In the genomic region with DNA sequence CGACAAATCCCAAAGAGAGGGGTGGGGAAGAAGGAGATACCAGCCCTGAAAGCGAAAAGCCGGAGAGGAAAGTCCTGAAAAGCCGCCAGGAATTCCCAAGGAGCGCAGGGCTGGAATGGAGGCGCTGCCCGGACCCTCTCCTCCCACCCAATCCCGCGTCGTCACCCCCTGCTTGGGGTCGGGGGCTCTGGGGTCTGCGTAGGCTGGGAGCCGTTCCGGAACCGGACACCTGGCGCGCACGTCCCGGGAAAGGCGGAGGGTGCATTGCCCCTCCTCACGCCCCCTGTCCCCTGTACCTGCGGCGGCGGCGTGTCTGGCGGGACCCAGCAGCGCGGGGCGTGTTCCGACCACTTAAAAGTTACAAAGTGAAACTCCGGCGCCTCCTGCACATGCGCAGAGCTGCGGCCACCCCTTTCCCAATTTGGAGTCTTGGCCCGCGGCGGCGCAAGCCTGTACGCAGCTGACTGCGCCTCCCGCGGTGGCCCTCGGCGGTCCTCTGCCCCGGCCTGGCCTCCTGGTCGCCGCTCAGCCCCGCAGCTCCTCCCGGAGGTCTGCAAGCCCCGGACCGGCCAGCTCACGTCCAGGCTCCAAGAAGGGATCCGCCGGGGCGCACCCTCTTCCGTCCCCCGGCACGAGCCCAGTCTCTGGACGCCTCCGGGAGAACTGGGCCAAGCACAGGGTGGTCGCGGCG, we compare ENCODE assay signal across 8 cellular contexts. TPM values are rescaled to one million over a fixed set of nuclear protein-coding genes. Genes with fewer than 3 reads are reported as not detected.
DNase-seq lines count a peak whose midpoint lies in the region; ATAC-seq and TF ChIP-seq lines count a peak whose summit lies in the region.

Gene TMEM63A, minus strand, starts transcription at position 373 of the 691 bp plus-strand sequence. CDS start 4,800 bp downstream, outside the sequence.

- intact Hi-C loops in heart left ventricle (cut with DNase I), result loop anchor here in 4 of 10 donors (1.0 to 5.0 kb wide), 5 partner anchors 29 to 71 kb away; partner anchors contain the start of genes PYCR2 (in 3 of the 4) and EPHX1 (in 2 of the 4)

- H3K36me3 ChIP-seq in adipocyte (ENCODE audit: control insufficient read depth, insufficient read depth, low read length, severe bottlenecking) (peaks cover 2% of the 10 kb centered on the region), heart left ventricle (peaks cover 0 to 6% (median under 1%) of the 10 kb centered on the region in 9 donors)

- peaks cover 11% of the 10 kb centered on the region for H3K36me3 Mint-ChIP-seq in progenitor cell of endocrine pancreas (ENCODE audit: insufficient read depth)

- H3K4me1 ChIP-seq in adipocyte (ENCODE audit: control insufficient read depth, insufficient read depth, low read length) (peaks cover 52% of the 10 kb centered on the region), heart left ventricle (peaks cover 6 to 56% (median 48%) of the 10 kb centered on the region in 12 donors)

- TF ChIP-seq POLR2A in heart left ventricle (IDR thresholded peaks at IDR 0.05), result peak in 1 of 2 donors; percentile 81

- DNase-seq in DMS53 treated with DMSO at 0.1 percent for 48 hours (lab: John Stamatoyannopoulos, UW; ENCODE audit: unreplicated experiment), result peak; percentile 46
- peak; percentile 98 for DNase-seq in GM20000 (ENCODE audit: low spot score)
- peak; percentile 88 for DNase-seq in HT-29 (ENCODE audit: low spot score)
- peak; percentile 84 for DNase-seq in SW480 (ENCODE audit: low spot score)
- peak; percentile 95 for DNase-seq in adipocyte (ENCODE audit: low read depth)
- DNase-seq in heart left ventricle, result peak; percentile 94 to 98 (median 96)
- peak; percentile 90 for DNase-seq in progenitor cell of endocrine pancreas (ENCODE audit: low spot score, unreplicated experiment)
- DNase-seq in ureter (ENCODE audit: low spot score), result peak; percentile 95

- peak; percentile 85 to 93 (median 92) for ATAC-seq in heart left ventricle

- peak within 1 kb of the TSS; percentile 98 for H3K27ac Mint-ChIP-seq in progenitor cell of endocrine pancreas

- WGBS in heart left ventricle, 4 donors, result 0 to 1% (median 0%) methylated on average over 27 to 63 of the region's 63 CpGs

- peak within 1 kb of the TSS; percentile 88 for H3K4me3 Mint-ChIP-seq in progenitor cell of endocrine pancreas (ENCODE audit: low read depth)

- H3K9me3 ChIP-seq in adipocyte (ENCODE audit: control insufficient read depth, low read length), result no peaks in the 10 kb centered on the region
- H3K9me3 ChIP-seq in heart left ventricle, result no peaks in the 10 kb centered on the region

- peak; percentile 40 for TF ChIP-seq CTCF in GM20000 (IDR thresholded peaks at IDR 0.05; ENCODE audit: extremely low read depth, missing control alignments)
- peak in 11 of 12 donors; percentile 16 to 71 (median 50) for TF ChIP-seq CTCF in heart left ventricle (IDR thresholded peaks at IDR 0.05)
- TF ChIP-seq CTCF in progenitor cell of endocrine pancreas (IDR thresholded peaks at IDR 0.05; ENCODE audit: unreplicated experiment), result peak; percentile 43

- peak within 1 kb of the TSS; percentile 98 for H3K9ac ChIP-seq in adipocyte (ENCODE audit: low read length)

- no peaks in the 10 kb centered on the region for H3K27me3 Mint-ChIP-seq in progenitor cell of endocrine pancreas

- H3K27me3 ChIP-seq in adipocyte (replicated peaks; ENCODE audit: control insufficient read depth, insufficient read depth, low read length), result peaks cover 4% of the 10 kb centered on the region
- no peaks in the 10 kb centered on the region for H3K27me3 ChIP-seq in heart left ventricle

- no peaks in the 10 kb centered on the region for H3K9me3 Mint-ChIP-seq in progenitor cell of endocrine pancreas (ENCODE audit: low read depth)

- peaks cover 42% of the 10 kb centered on the region for H3K4me1 Mint-ChIP-seq in progenitor cell of endocrine pancreas (ENCODE audit: low read depth)

- H3K27ac ChIP-seq in heart left ventricle, result peak within 1 kb of the TSS; percentile 82 to 98 (median 90)

- H3K4me3 ChIP-seq in adipocyte (ENCODE audit: low read length) (peak within 1 kb of the TSS; percentile 96), heart left ventricle (peak within 1 kb of the TSS; percentile 71 to 99 (median 90))

RNA-seq across cellular contexts. Expression of gene TMEM63A, which starts in this region (rescaled TPM):
- total RNA-seq in HT-29 (2014; rRNA removed; shearing (Covaris generic)), result 88.9 and 98.3 TPM in 2 replicates
- total RNA-seq in heart left ventricle, result 10 to 100 TPM; 14.4 to 42.7 (median 25.3) TPM
- 10 to 100 TPM; 13.7 to 37.3 TPM for polyA plus RNA-seq in heart left ventricle
- 236 and 246 TPM in 2 replicates for total RNA-seq in progenitor cell of endocrine pancreas
- total RNA-seq in ureter, result 191 TPM

Comparison
In these comparisons a context has a peak if more than half of its experiments do, and no peak if none do; other contexts are left out.
1. Peak in every context shown above with its lines: DNase-seq, ATAC-seq, H3K4me3 ChIP-seq and H3K27ac ChIP-seq.
2. DNase-seq: peak in every context shown above with its lines; median percentile 98 in GM20000; 96 in heart left ventricle; 95 in adipocyte; 95 in ureter; 90 in progenitor cell of endocrine pancreas; 88 in HT-29; 84 in SW480; 46 in DMS53 treated with DMSO at 0.1 percent for 48 hours.